16 cellular contexts compared by ENCODE assay signal in genomic region chrX:120287513-120288112, GRCh38. TPM values are rescaled to one million over a fixed set of nuclear protein-coding genes. Genes with fewer than 3 reads are reported as not detected.
DNase-seq lines count a peak whose midpoint lies in the region; ATAC-seq and TF ChIP-seq lines count a peak whose summit lies in the region.
"Had no signal": no experiment of that assay in that cellular context is flagged by ENCODE, and none has a peak within 500 bp of the region (broad histone marks: within the 10 kb centered on the region; RNA-seq: fewer than 3 reads in every experiment).

No MANE protein-coding gene starts in this region.

- DNase-seq in NCI-H1092 (lab: John Stamatoyannopoulos, UW): no peak
- no peak for DNase-seq in PC-9
- DNase-seq in HPDE6-E6E7 (ENCODE audit: extremely low spot score): no peak
- DNase-seq: activated T-cell treated with anti-CD3 and anti-CD28 coated beads, Interleukin-2, amount 50 U/mL, for 48 hours; aorta; foreskin keratinocyte; GM23248; kidney; WERI-Rb-1 had no signal

- TF ChIP-seq CTCF in neutrophil (IDR thresholded peaks at IDR 0.05): no peak
- TF ChIP-seq CTCF in PC-9 (conservative IDR thresholded peaks at IDR 0.05): no peak

- H3F3A ChIP-seq in PC-9 (ENCODE audit: insufficient read depth, low read depth): no peaks in the 10 kb centered on the region

- H3K4me3 ChIP-seq in neutrophil (ENCODE audit: low read depth in 1 of 2, low read length in 1 of 2) (no peak overlapping the region), PC-9 (no peak overlapping the region)
- H3K4me3 ChIP-seq: GM23248, right atrium auricular region, SK-N-MC had no signal

- CTCF ChIA-PET in PC-9 (lab: Charles Lee): no interaction called here

- peak overlapping the region; percentile 78 for H3K27ac ChIP-seq in neutrophil
- no peak overlapping the region for H3K27ac ChIP-seq in PC-9
- H3K27ac ChIP-seq: foreskin keratinocyte, GM23248, right atrium auricular region, SK-N-MC, WERI-Rb-1 had no signal

- H4K20me1 ChIP-seq in PC-9 (ENCODE audit: insufficient read depth): no peaks in the 10 kb centered on the region

- no peaks in the 10 kb centered on the region for H3K27me3 ChIP-seq in neutrophil
- no peaks in the 10 kb centered on the region for H3K27me3 ChIP-seq in PC-9 (ENCODE audit: insufficient read depth, low read depth)
- H3K27me3 ChIP-seq: foreskin keratinocyte, right atrium auricular region had no signal

- POLR2A ChIA-PET in PC-9 (lab: Charles Lee; ENCODE audit: unreplicated experiment): no interaction called here

- BruUV-seq in PC-9 (replicated peaks; lab: Mats Ljungman, UMichigan): no TSS peak

- no peaks in the 10 kb centered on the region for H3K79me2 ChIP-seq in PC-9 (ENCODE audit: low read depth)

- H3K9me2 ChIP-seq in PC-9 (ENCODE audit: insufficient read depth): no peaks in the 10 kb centered on the region; the same call in 1 of the 2 replicates

- no peaks in the 10 kb centered on the region for H3K9me3 ChIP-seq in neutrophil
- H3K9me3 ChIP-seq in PC-9 (ENCODE audit: insufficient read depth, low read depth): no peaks in the 10 kb centered on the region
- H3K9me3 ChIP-seq: right atrium auricular region had no signal

- H3K36me3 ChIP-seq in neutrophil (no peaks in the 10 kb centered on the region), PC-9 (ENCODE audit: low read depth) (no peaks in the 10 kb centered on the region)
- H3K36me3 ChIP-seq: right atrium auricular region, WERI-Rb-1 had no signal

- ATAC-seq in GM18909 (IDR thresholded peaks at IDR 0.05; ENCODE audit: poor library complexity, unreplicated experiment) (peak; percentile 57), GM21619 (IDR thresholded peaks at IDR 0.05; ENCODE audit: unreplicated experiment) (peak; percentile 82), HG03139 (IDR thresholded peaks at IDR 0.05; ENCODE audit: unreplicated experiment) (peak; percentile 80)
- ATAC-seq: foreskin keratinocyte had no signal

- H3K4me1 ChIP-seq in neutrophil (ENCODE audit: control insufficient read depth in 1 of 2, insufficient read depth in 1 of 2, low read depth in 1 of 2, low read length in 1 of 2) (peaks cover 22 to 26% of the 10 kb centered on the region in 2 experiments), PC-9 (replicated peaks; ENCODE audit: insufficient read depth) (0 out of 2 replicates have a peak, but pooled peaks cover 2% of the 10 kb centered on the region)
- H3K4me1 ChIP-seq: foreskin keratinocyte, right atrium auricular region had no signal

- H2AFZ ChIP-seq in PC-9: no peak overlapping the region
- H2AFZ ChIP-seq: GM23248 had no signal

- intact Hi-C loops in PC-9 (cut with micrococcal nuclease; ENCODE audit: unreplicated experiment): no loop called here

- H3K4me2 ChIP-seq in PC-9: no peak overlapping the region

RNA-seq across cellular contexts. Expression of gene TMEM255A, which starts 23.6 kb away (rescaled TPM):
- total RNA-seq in PC-9 (2021): 9.4 and 16.7 TPM in 2 replicates
- total RNA-seq: GM23248, myocyte had no signal

RNA-seq across cellular contexts. Expression of gene ZBTB33, which starts 37.0 kb away (rescaled TPM):
- total RNA-seq in PC-9 (2021): 19.1 and 29.0 TPM in 2 replicates
